ENCODE assay signal across 8 cellular contexts in the genomic region with DNA sequence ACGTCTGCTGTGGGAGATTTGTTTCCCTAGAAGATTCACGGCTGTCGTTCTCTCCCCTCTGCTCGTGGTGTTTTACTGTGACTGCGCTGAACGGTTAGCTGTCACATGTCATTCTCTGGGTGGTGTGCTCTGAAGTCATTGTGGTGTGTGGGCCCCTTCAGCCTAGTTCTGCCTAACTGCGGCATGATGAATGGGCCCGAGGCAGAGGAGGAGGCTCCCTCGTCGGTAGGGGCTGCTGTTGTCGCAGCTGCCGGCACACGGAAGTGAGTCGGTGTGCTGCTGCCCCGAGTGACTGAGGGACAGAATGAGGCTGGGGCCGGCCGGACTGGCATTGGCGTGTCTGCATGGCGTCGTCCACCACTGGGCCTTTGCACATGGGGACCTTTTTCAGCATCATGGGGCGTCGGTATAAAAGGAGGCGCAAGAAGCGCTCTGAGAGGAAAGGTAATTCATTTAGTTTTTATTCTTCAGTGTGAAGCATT.
DNase-seq lines count a peak whose midpoint lies in the region; ATAC-seq, FAIRE-seq and TF ChIP-seq lines count a peak whose summit lies in the region.

No MANE protein-coding gene starts in this region.

- H3K9me3 Mint-ChIP-seq in astrocyte (ENCODE audit: unreplicated experiment), result no peaks in the 10 kb centered on the region
- H3K9me3 Mint-ChIP-seq in memory B cell, result peaks cover 10% of the 10 kb centered on the region

- H3K79me2 ChIP-seq in astrocyte (ENCODE audit: insufficient read depth, low read length) (no peaks in the 10 kb centered on the region), PC-3 (ENCODE audit: low read length) (no peaks in the 10 kb centered on the region)

- FAIRE-seq in astrocyte (lab: Jason Lieb, UNC) (no peak), urothelium cell line (lab: Jason Lieb, UNC) (no peak)

- H3F3A ChIP-seq in PC-3 (ENCODE audit: low read length, unreplicated experiment), result no peaks in the 10 kb centered on the region

- peak overlapping the region; percentile 78 for H3K27ac Mint-ChIP-seq in astrocyte (ENCODE audit: unreplicated experiment)
- no peak overlapping the region for H3K27ac Mint-ChIP-seq in memory B cell

- no peaks in the 10 kb centered on the region for H3K9me3 ChIP-seq in astrocyte (ENCODE audit: insufficient read depth, low read depth, low read length)
- no peaks in the 10 kb centered on the region for H3K9me3 ChIP-seq in PC-3 (ENCODE audit: low read length)

- H3K36me3 Mint-ChIP-seq in astrocyte (ENCODE audit: low read depth, unreplicated experiment), result peaks cover 2% of the 10 kb centered on the region
- H3K36me3 Mint-ChIP-seq in memory B cell, result peaks cover 15% of the 10 kb centered on the region

- POLR2A ChIA-PET in PC-3 (lab: Charles Lee; ENCODE audit: unreplicated experiment), result no interaction called here

- CTCF ChIA-PET in PC-3 (lab: Charles Lee), result no interaction called here

- no peaks in the 10 kb centered on the region for H3K9me2 ChIP-seq in PC-3 (replicated peaks; ENCODE audit: low read length)

- TF ChIP-seq CTCF in astrocyte (IDR thresholded peaks at IDR 0.05; ENCODE audit: insufficient read depth, low read depth, low read length) (peak; percentile 30), PC-3 (conservative IDR thresholded peaks at IDR 0.05; ENCODE audit: low read depth, low read length) (no peak)

- intact Hi-C loops in PC-3 (cut with micrococcal nuclease), result no loop called here

- no peaks in the 10 kb centered on the region for H3K27me3 ChIP-seq in astrocyte (ENCODE audit: insufficient read depth, low read length)
- H3K27me3 ChIP-seq in PC-3 (ENCODE audit: low read length), result no peaks in the 10 kb centered on the region

- H3K4me3 Mint-ChIP-seq in astrocyte (ENCODE audit: unreplicated experiment) (peak overlapping the region; percentile 79), memory B cell (peak overlapping the region; percentile 68)

- DNase-seq in GM19240 (ENCODE audit: insufficient read length, low spot score) (peak; percentile 50), T-helper 2 cell (peak in 3 of 5 experiments; percentile 16 to 80 (median 54)), astrocyte (ENCODE audit: low read depth) (peak; percentile 44), memory B cell (ENCODE audit: low spot score in 2 of 2) (peak; percentile 47 to 52), DMS153 treated with DMSO at 0.1 percent for 48 hours (lab: John Stamatoyannopoulos, UW; ENCODE audit: unreplicated experiment) (no peak), PC-3 (no peak), urothelium cell line (ENCODE audit: low spot score) (no peak)
- DNase-seq in stimulated activated CD8-positive, alpha-beta memory T cell treated with anti-CD3 and anti-CD28 coated beads, Interleukin-2, amount 100 ng/mL, for 48 hours (ENCODE audit: low read depth in 2 of 2), result peak; percentile 56 to 63

- peak overlapping the region; percentile 85 for H3K27ac ChIP-seq in astrocyte (ENCODE audit: low read depth, low read length)
- no peak overlapping the region for H3K27ac ChIP-seq in PC-3 (ENCODE audit: low read length)

- ATAC-seq in memory B cell (ENCODE audit: low read depth) (peak; percentile 95), PC-3 (no peak)

- H3K4me1 ChIP-seq in astrocyte (ENCODE audit: insufficient read depth, low read length) (peaks cover 35% of the 10 kb centered on the region), PC-3 (ENCODE audit: insufficient read depth, low read length) (no peaks in the 10 kb centered on the region)

- no TSS peak for BruUV-seq in PC-3 (replicated peaks; lab: Mats Ljungman, UMichigan)

- no peaks in the 10 kb centered on the region for H3K36me3 ChIP-seq in astrocyte (ENCODE audit: insufficient read depth, low read length)
- no peaks in the 10 kb centered on the region for H3K36me3 ChIP-seq in PC-3 (ENCODE audit: low read depth, low read length)

- H3K27me3 Mint-ChIP-seq in astrocyte (ENCODE audit: low read depth, unreplicated experiment), result no peaks in the 10 kb centered on the region
- H3K27me3 Mint-ChIP-seq in memory B cell, result peaks cover 7% of the 10 kb centered on the region

- H2AFZ ChIP-seq in astrocyte (ENCODE audit: low read depth, low read length) (peak overlapping the region; percentile 48), PC-3 (ENCODE audit: low read length) (no peak overlapping the region)

- peak overlapping the region; percentile 78 for H3K4me2 ChIP-seq in astrocyte (ENCODE audit: low read length)
- H3K4me2 ChIP-seq in PC-3 (ENCODE audit: low read length), result no peak overlapping the region

- H3K4me1 Mint-ChIP-seq in astrocyte (ENCODE audit: low read depth, unreplicated experiment) (peaks cover 46% of the 10 kb centered on the region), memory B cell (peaks cover 31% of the 10 kb centered on the region)

- H3K4me3 ChIP-seq in astrocyte (ENCODE audit: insufficient read depth, low read depth, low read length) (peak overlapping the region; percentile 38), PC-3 (ENCODE audit: low read length) (no peak overlapping the region)

- H4K20me1 ChIP-seq in astrocyte (ENCODE audit: insufficient read depth, low read length), result no peaks in the 10 kb centered on the region
- no peaks in the 10 kb centered on the region for H4K20me1 ChIP-seq in PC-3 (ENCODE audit: low read length)

- H3K9ac ChIP-seq in astrocyte (ENCODE audit: low read length) (peak overlapping the region; percentile 68), PC-3 (ENCODE audit: low read length) (no peak overlapping the region)

Comparison
In these comparisons a context has a peak if more than half of its experiments do, and no peak if none do; other contexts are left out.
1. DNase-seq: peak in GM19240 (single experiment), T-helper 2 cell (3 of 5), astrocyte (single experiment), memory B cell (2 of 2) and stimulated activated CD8-positive, alpha-beta memory T cell treated with anti-CD3 and anti-CD28 coated beads, Interleukin-2, amount 100 ng/mL, for 48 hours (2 of 2); none in DMS153 treated with DMSO at 0.1 percent for 48 hours (single experiment), PC-3 (single experiment) and urothelium cell line (single experiment).